ENCODE assay signal across 23 cellular contexts in genomic region chr6:105598264-105598663, GRCh38.
"Had no signal": no experiment of that assay in that cellular context is flagged by ENCODE, and none has a peak within 500 bp of the region (broad histone marks: within the 10 kb centered on the region; RNA-seq: fewer than 3 reads in every experiment).

No MANE protein-coding gene starts in this region.

- H3K9me3 ChIP-seq: left ventricle myocardium inferior, neutrophil, pancreas, psoas muscle, right atrium auricular region, tibial nerve had no signal

- H3K4me3 Mint-ChIP-seq: brain; natural killer cell; stimulated activated naive CD8-positive, alpha-beta T cell treated with anti-CD3 and anti-CD28 coated beads, Interleukin-15, amount 100 ng/mL, for 72 hours; T-helper 2 cell treated with Interferon-gamma antibody and Interleukin-4, amounts not matched to agents 5 μg/mL and 100 μg/mL, for 36 hours had no signal

- H3K27me3 Mint-ChIP-seq: brain had no signal

- H3K4me3 ChIP-seq: left ventricle myocardium inferior, pancreas, psoas muscle, right atrium auricular region, tibial nerve had no signal

- H3K27me3 ChIP-seq: neutrophil, pancreas, right atrium auricular region, tibial nerve had no signal

- H3K4me1 Mint-ChIP-seq: natural killer cell had no signal

- H3K27ac Mint-ChIP-seq: activated naive CD4-positive, alpha-beta T cell treated with anti-CD3 and anti-CD28 coated beads, Interleukin-2, amount 50 U/mL, for 72 hours; brain; natural killer cell; stimulated activated naive CD8-positive, alpha-beta T cell treated with anti-CD3 and anti-CD28 coated beads, Interleukin-15, amount 100 ng/mL, for 72 hours; T-helper 2 cell treated with Interferon-gamma antibody and Interleukin-4, amounts not matched to agents 5 μg/mL and 100 μg/mL, for 36 hours had no signal

- H3K36me3 ChIP-seq: left ventricle myocardium inferior, neutrophil, pancreas, right atrium auricular region, tibial nerve, WERI-Rb-1 had no signal

- ATAC-seq: activated naive CD4-positive, alpha-beta T cell treated with anti-CD3 and anti-CD28 coated beads, Interleukin-2, amount 50 U/mL, for 72 hours; natural killer cell; pancreas; psoas muscle; stimulated activated naive CD8-positive, alpha-beta T cell treated with anti-CD3 and anti-CD28 coated beads, Interleukin-15, amount 100 ng/mL, for 72 hours had no signal

- H3K9me3 Mint-ChIP-seq: natural killer cell had no signal

- DNase-seq: activated CD4-positive, alpha-beta T cell treated with anti-CD3 and anti-CD28 coated beads, Interleukin-2, amount 50 U/mL, for 4 hours; activated CD4-positive, CD25-positive, alpha-beta regulatory T cell treated with anti-CD3 and anti-CD28 coated beads, Interleukin-2, amount 50 U/mL, for 72 hours; aorta; caudate nucleus; dermis blood vessel endothelial cell; effector CD8-positive, alpha-beta T cell; foreskin melanocyte; hippocampal formation; left ventricle myocardium inferior; midbrain; natural killer cell; pancreas; psoas muscle; stimulated activated CD4-positive, alpha-beta T cell treated with anti-CD3 and anti-CD28 coated beads, Interleukin-12 subunit alpha, Interleukin-12 subunit beta, amount 100 ng/mL, for 4 hours; stimulated activated naive CD8-positive, alpha-beta T cell treated with anti-CD3 and anti-CD28 coated beads, Interleukin-15, amount 100 ng/mL, for 72 hours; SW 1271; WERI-Rb-1 had no signal

- H3K27ac ChIP-seq: left ventricle myocardium inferior, neutrophil, pancreas, psoas muscle, right atrium auricular region, tibial nerve, WERI-Rb-1 had no signal

- H3K4me1 ChIP-seq: pancreas had no signal

- H3K36me3 Mint-ChIP-seq: activated naive CD4-positive, alpha-beta T cell treated with anti-CD3 and anti-CD28 coated beads, Interleukin-2, amount 50 U/mL, for 72 hours; brain; natural killer cell had no signal
